22 cellular contexts compared by ENCODE assay signal in the genomic region with DNA sequence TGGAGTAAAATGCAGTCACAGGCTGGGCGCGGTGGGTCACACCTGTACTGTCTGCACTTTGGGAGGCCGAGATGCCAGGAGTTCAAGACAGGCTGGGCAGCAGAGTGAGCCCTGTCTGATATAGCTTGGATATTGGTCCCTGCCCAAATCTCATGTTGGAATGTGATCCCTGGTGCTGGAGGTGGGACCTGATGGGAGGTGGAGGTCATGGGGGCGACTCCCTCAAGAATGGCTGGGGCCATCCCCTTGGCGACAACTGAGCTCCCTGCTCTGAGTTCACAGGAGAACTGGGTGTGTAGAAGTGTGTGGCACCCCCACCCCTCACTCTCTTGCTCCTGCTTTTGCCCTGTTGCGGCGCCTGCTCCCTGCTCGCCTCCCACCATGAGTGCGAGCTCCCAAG.
"Had no signal": no experiment of that assay in that cellular context is flagged by ENCODE, and none has a peak within 500 bp of the region (broad histone marks: within the 10 kb centered on the region; RNA-seq: fewer than 3 reads in every experiment).

No MANE protein-coding gene starts in this region.

- H3K4me3 ChIP-seq: MG63 had no signal

- H3K9me3 ChIP-seq: MG63, SK-N-SH had no signal

- H3K9ac ChIP-seq: SK-N-SH had no signal

- DNase-seq: Karpas-422, KG1, MG63, NCI-H1092, NCI-H1105 treated with DMSO at 0.1 percent for 48 hours, NCI-H1417 treated with DMSO at 0.1 percent for 48 hours, NCI-H146, NCI-H1694 treated with DMSO at 0.1 percent for 48 hours, NCI-H1930, NCI-H2081, NCI-H2171, NCI-H226, NCI-H446, NCI-H510A, NCI-H524 treated with DMSO at 0.1 percent for 48 hours, NCI-H69, NCI-H774, RPMI8226, SHP77, SK-N-SH, SW 1271 had no signal

- H3K36me3 ChIP-seq: MG63 had no signal

- FAIRE-seq: RCC 7860 had no signal

- H3K27me3 ChIP-seq: MG63 had no signal

- H3K4me2 ChIP-seq: SK-N-SH had no signal
